Comparison of ENCODE assay signal across 1 cellular context in the genomic region with DNA sequence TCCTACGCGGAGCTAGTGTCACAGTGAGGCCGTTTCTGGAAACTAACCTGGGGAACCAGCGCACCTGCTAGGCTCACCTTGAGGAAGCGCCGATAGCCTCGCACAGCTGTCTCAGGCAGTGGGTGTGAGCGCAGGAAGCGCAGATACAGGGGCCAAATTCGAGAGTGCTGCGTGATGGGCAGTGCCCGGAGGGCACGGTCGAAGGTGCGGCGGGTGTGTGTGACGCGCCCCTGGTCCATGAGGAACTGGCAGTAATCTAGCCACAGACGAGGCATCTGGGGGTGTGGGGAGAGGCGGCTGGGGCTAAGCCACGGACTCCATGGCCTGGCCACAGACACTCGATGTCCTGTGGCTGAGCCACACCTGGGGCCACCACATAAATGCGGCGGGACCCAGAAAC.
TF ChIP-seq lines count a peak whose summit lies in the region.

No MANE protein-coding gene starts in this region.

TF ChIP-seq in K562, 482 proteins besides CTCF, POLR2A, EP300 and RAD21:
- TF ChIP-seq POLR2G (IDR thresholded peaks at IDR 0.05; ENCODE audit: low read depth, low read length) = 0 out of 2 replicates have a peak, but pooled peaks have one; percentile 16
- 0 out of 2 replicates have a peak, but pooled peaks have one; percentile 16 for TF ChIP-seq RBFOX2 (IDR thresholded peaks at IDR 0.05; ENCODE audit: low read depth, low read length)
- no peak for TF ChIP-seq ZFP1 (CRISPR knock-in tag; IDR thresholded peaks at IDR 0.05)
- no peak for TF ChIP-seq TEAD4 (IDR thresholded peaks at IDR 0.05; ENCODE audit: low read length)
- TF ChIP-seq TEAD4 (CRISPR knock-in tag; IDR thresholded peaks at IDR 0.05; ENCODE audit: borderline replicate concordance) = no peak
